ENCODE assay signal across 24 cellular contexts in genomic region chr3:4801924-4802323, GRCh38.
A peak's percentile ranks its signal among the peaks of the same experiment; 100 is the strongest.
DNase-seq lines count a peak whose midpoint lies in the region; ATAC-seq, FAIRE-seq and TF ChIP-seq lines count a peak whose summit lies in the region.
"Had no signal": no experiment of that assay in that cellular context is flagged by ENCODE, and none has a peak within 500 bp of the region (broad histone marks: within the 10 kb centered on the region; RNA-seq: fewer than 3 reads in every experiment).

No MANE protein-coding gene starts in this region.

- peaks cover 59% of the 10 kb centered on the region for H3K36me3 Mint-ChIP-seq in T-helper 2 cell treated with Interferon-gamma antibody and Interleukin-4, amounts not matched to agents 5 μg/mL and 100 μg/mL, for 36 hours (ENCODE audit: low read depth)
- H3K36me3 Mint-ChIP-seq in stimulated activated effector memory CD8-positive, alpha-beta T cell treated with anti-CD3 and anti-CD28 coated beads, Interleukin-12 subunit alpha, Interleukin-12 subunit beta, amount 100 ng/mL, for 72 hours, result peaks cover 52% of the 10 kb centered on the region
- H3K36me3 Mint-ChIP-seq in activated naive CD8-positive, alpha-beta T cell treated with anti-CD3 and anti-CD28 coated beads for 36 hours, result peaks cover 77% of the 10 kb centered on the region

- no peaks in the 10 kb centered on the region for H3K27me3 Mint-ChIP-seq in T-helper 2 cell treated with Interferon-gamma antibody and Interleukin-4, amounts not matched to agents 5 μg/mL and 100 μg/mL, for 36 hours (ENCODE audit: low read depth)
- no peaks in the 10 kb centered on the region for H3K27me3 Mint-ChIP-seq in activated naive CD8-positive, alpha-beta T cell treated with anti-CD3 and anti-CD28 coated beads for 36 hours
- H3K27me3 Mint-ChIP-seq: CD4-positive, CD25-positive, alpha-beta regulatory T cell had no signal

- no peak overlapping the region for H3K4me3 Mint-ChIP-seq in T-helper 2 cell treated with Interferon-gamma antibody and Interleukin-4, amounts not matched to agents 5 μg/mL and 100 μg/mL, for 36 hours
- no peak overlapping the region for H3K4me3 Mint-ChIP-seq in stimulated activated effector memory CD8-positive, alpha-beta T cell treated with anti-CD3 and anti-CD28 coated beads, Interleukin-12 subunit alpha, Interleukin-12 subunit beta, amount 100 ng/mL, for 72 hours
- H3K4me3 Mint-ChIP-seq in activated naive CD8-positive, alpha-beta T cell treated with anti-CD3 and anti-CD28 coated beads for 36 hours, result no peak overlapping the region
- H3K4me3 Mint-ChIP-seq: GM23338, H9 had no signal

- FAIRE-seq in D721Med (lab: Jason Lieb, UNC), result peak; percentile 16
- FAIRE-seq in bronchial epithelial cell (lab: Jason Lieb, UNC), result peak; percentile 23
- FAIRE-seq: GM18507, RCC 7860 had no signal

- no peak overlapping the region for H3K4me3 ChIP-seq in bronchial epithelial cell (ENCODE audit: low read depth, low read length)
- H3K4me3 ChIP-seq in foreskin fibroblast (ENCODE audit: low read depth in 1 of 2, low read length in 2 of 2), result no peak overlapping the region
- H3K4me3 ChIP-seq: BLaER1, GM23338 had no signal

- no peak for ATAC-seq in stimulated activated effector memory CD8-positive, alpha-beta T cell treated with anti-CD3 and anti-CD28 coated beads, Interleukin-12 subunit alpha, Interleukin-12 subunit beta, amount 100 ng/mL, for 72 hours
- ATAC-seq: GM23338 had no signal

- H3K36me3 ChIP-seq in bronchial epithelial cell (ENCODE audit: control insufficient read depth, insufficient read depth, low read length), result no peaks in the 10 kb centered on the region

- no peaks in the 10 kb centered on the region for H3K9me3 Mint-ChIP-seq in T-helper 2 cell treated with Interferon-gamma antibody and Interleukin-4, amounts not matched to agents 5 μg/mL and 100 μg/mL, for 36 hours
- no peaks in the 10 kb centered on the region for H3K9me3 Mint-ChIP-seq in stimulated activated effector memory CD8-positive, alpha-beta T cell treated with anti-CD3 and anti-CD28 coated beads, Interleukin-12 subunit alpha, Interleukin-12 subunit beta, amount 100 ng/mL, for 72 hours
- H3K9me3 Mint-ChIP-seq in activated naive CD8-positive, alpha-beta T cell treated with anti-CD3 and anti-CD28 coated beads for 36 hours, result peaks cover 4% of the 10 kb centered on the region
- H3K9me3 Mint-ChIP-seq: CD4-positive, CD25-positive, alpha-beta regulatory T cell; H9 had no signal

- no peak for TF ChIP-seq CTCF in D721Med (IDR thresholded peaks at IDR 0.05; ENCODE audit: insufficient read depth, missing control alignments)
- no peak for TF ChIP-seq CTCF in bronchial epithelial cell (IDR thresholded peaks at IDR 0.05; ENCODE audit: insufficient read depth, low read length, severe bottlenecking)
- no peak for TF ChIP-seq CTCF in foreskin fibroblast (IDR thresholded peaks at IDR 0.05; ENCODE audit: low read depth, low read length)

- H3K27ac Mint-ChIP-seq in T-helper 2 cell treated with Interferon-gamma antibody and Interleukin-4, amounts not matched to agents 5 μg/mL and 100 μg/mL, for 36 hours, result peak overlapping the region; percentile 10
- H3K27ac Mint-ChIP-seq in stimulated activated effector memory CD8-positive, alpha-beta T cell treated with anti-CD3 and anti-CD28 coated beads, Interleukin-12 subunit alpha, Interleukin-12 subunit beta, amount 100 ng/mL, for 72 hours, result peak overlapping the region; percentile 90
- no peak overlapping the region for H3K27ac Mint-ChIP-seq in activated naive CD8-positive, alpha-beta T cell treated with anti-CD3 and anti-CD28 coated beads for 36 hours
- H3K27ac Mint-ChIP-seq: GM23338 had no signal

- H3K4me1 Mint-ChIP-seq in T-helper 2 cell treated with Interferon-gamma antibody and Interleukin-4, amounts not matched to agents 5 μg/mL and 100 μg/mL, for 36 hours (ENCODE audit: low read depth), result peaks cover 45% of the 10 kb centered on the region
- peaks cover 49% of the 10 kb centered on the region for H3K4me1 Mint-ChIP-seq in stimulated activated effector memory CD8-positive, alpha-beta T cell treated with anti-CD3 and anti-CD28 coated beads, Interleukin-12 subunit alpha, Interleukin-12 subunit beta, amount 100 ng/mL, for 72 hours
- peaks cover 24% of the 10 kb centered on the region for H3K4me1 Mint-ChIP-seq in activated naive CD8-positive, alpha-beta T cell treated with anti-CD3 and anti-CD28 coated beads for 36 hours
- H3K4me1 Mint-ChIP-seq: GM23338, H9 had no signal

- no peak for DNase-seq in T-helper 2 cell treated with Interferon-gamma antibody and Interleukin-4, amounts not matched to agents 5 μg/mL and 100 μg/mL, for 36 hours (ENCODE audit: low spot score)
- DNase-seq in T-helper 2 cell (no peak), D721Med (ENCODE audit: insufficient read length, low spot score) (no peak), bronchial epithelial cell (ENCODE audit: low read depth) (no peak), cortex of kidney (lab: John Stamatoyannopoulos, UW) (no peak), foreskin fibroblast (no peak)
- no peak for DNase-seq in stimulated activated effector memory CD8-positive, alpha-beta T cell treated with anti-CD3 and anti-CD28 coated beads, Interleukin-12 subunit alpha, Interleukin-12 subunit beta, amount 100 ng/mL, for 72 hours (ENCODE audit: low spot score in 2 of 2)
- DNase-seq in activated naive CD8-positive, alpha-beta T cell treated with anti-CD3 and anti-CD28 coated beads for 36 hours, result no peak
- DNase-seq: CD4-positive, CD25-positive, alpha-beta regulatory T cell; H9; KBM-7; MV-4-11; NCI-H1105 treated with DMSO at 0.1 percent for 48 hours; NCI-H146; NCI-H1930; NCI-H2107; NCI-H446; NCI-H524 treated with DMSO at 0.1 percent for 48 hours; NCI-H774; SIG-M5 had no signal

- no peaks in the 10 kb centered on the region for H3K27me3 ChIP-seq in bronchial epithelial cell (ENCODE audit: control insufficient read depth, insufficient read depth, low read length)
- H3K27me3 ChIP-seq: BLaER1 had no signal
